ENCODE assay signal across 12 cellular contexts in genomic region chr12:113422929-113423669, GRCh38. TPM values are rescaled to one million over a fixed set of nuclear protein-coding genes. Genes with fewer than 3 reads are reported as not detected.
DNase-seq lines count a peak whose midpoint lies in the region; ATAC-seq and TF ChIP-seq lines count a peak whose summit lies in the region.
"Had no signal": no experiment of that assay in that cellular context is flagged by ENCODE, and none has a peak within 500 bp of the region (broad histone marks: within the 10 kb centered on the region; RNA-seq: fewer than 3 reads in every experiment).

No MANE protein-coding gene starts in this region.

- H3K4me1 ChIP-seq in neural progenitor cell, result peaks cover 12% of the 10 kb centered on the region

- H4K20me1 ChIP-seq in neural progenitor cell (ENCODE audit: low read depth), result no peaks in the 10 kb centered on the region

- H3K27me3 ChIP-seq in AG04450 (ENCODE audit: control insufficient read depth, insufficient read depth, low read length) (no peaks in the 10 kb centered on the region), dorsolateral prefrontal cortex (no peaks in the 10 kb centered on the region), neural progenitor cell (no peaks in the 10 kb centered on the region)

- DNase-seq in AG04450 (ENCODE audit: low read depth, low spot score) (no peak), LHCN-M2 (ENCODE audit: low read depth) (peak; percentile 25), dorsolateral prefrontal cortex (no peak), neural progenitor cell (ENCODE audit: low spot score) (no peak), globus pallidus (ENCODE audit: low spot score) (no peak)
- DNase-seq in stimulated activated CD4-positive, alpha-beta T cell treated with anti-CD3 and anti-CD28 coated beads, Interleukin-4, amount 100 ng/mL, for 4 hours, result no peak
- DNase-seq: stimulated activated naive CD4-positive, alpha-beta T cell treated with Interleukin-2 at 50 U/mL for 16 hours had no signal

- POLR2A ChIA-PET in AG04450 (lab: Yijun Ruan, JAX), result interaction anchor here (0.6 kb wide), 1 partner anchor 236 kb away, joined by 3 read pairs; no protein-coding TSS in a partner anchor

- no peak for TF ChIP-seq CTCF in AG04450 (IDR thresholded peaks at IDR 0.05; ENCODE audit: low read depth, low read length)
- TF ChIP-seq CTCF in dorsolateral prefrontal cortex (IDR thresholded peaks at IDR 0.05 in 54 of 56, conservative IDR thresholded peaks at IDR 0.05 in 2 of 56; ENCODE audit: low read depth in 1 of 56, partially characterized antibody in 56 of 56), result no peak
- no peak for TF ChIP-seq CTCF in neural progenitor cell (IDR thresholded peaks at IDR 0.05)

- H3K9ac ChIP-seq in neural progenitor cell, result no peak overlapping the region

- no peak for ATAC-seq in HG03025 (IDR thresholded peaks at IDR 0.05; ENCODE audit: low FRiP score, unreplicated experiment)
- no peak for ATAC-seq in GM19328 (IDR thresholded peaks at IDR 0.05; ENCODE audit: unreplicated experiment)

- H3K27ac Mint-ChIP-seq in neural progenitor cell, result no peak overlapping the region

- no peaks in the 10 kb centered on the region for H3K36me3 Mint-ChIP-seq in neural progenitor cell

- peaks cover 7% of the 10 kb centered on the region for H3K27me3 Mint-ChIP-seq in neural progenitor cell (ENCODE audit: insufficient read depth, low read depth)

- CTCF ChIA-PET in AG04450 (lab: Charles Lee), result interaction anchor here (1.0 to 1.6 kb wide), 5 partner anchors 15 to 200 kb away, joined by 3 to 7 read pairs (median 4); no protein-coding TSS in a partner anchor

- H3K9me3 Mint-ChIP-seq in neural progenitor cell, result no peaks in the 10 kb centered on the region

- peaks cover 25% of the 10 kb centered on the region for H3F3A ChIP-seq in neural progenitor cell (ENCODE audit: low read depth)

- H3K79me2 ChIP-seq in neural progenitor cell (ENCODE audit: low read depth), result no peaks in the 10 kb centered on the region

- peak overlapping the region; percentile 42 for H3K4me2 ChIP-seq in neural progenitor cell

- H3K4me3 Mint-ChIP-seq in neural progenitor cell, result peak overlapping the region; percentile 92

- peak overlapping the region; percentile 85 for H3K4me3 ChIP-seq in AG04450 (ENCODE audit: low read depth, low read length)
- peak overlapping the region in 47 of 59 donors; percentile 6 to 69 (median 52) for H3K4me3 ChIP-seq in dorsolateral prefrontal cortex
- no peak overlapping the region for H3K4me3 ChIP-seq in neural progenitor cell

- no peaks in the 10 kb centered on the region for H3K9me3 ChIP-seq in AG04450 (ENCODE audit: control insufficient read depth, insufficient read depth, low read length)
- no peaks in the 10 kb centered on the region for H3K9me3 ChIP-seq in neural progenitor cell (ENCODE audit: low read depth)

- H3K27ac ChIP-seq in AG04450 (ENCODE audit: low read depth, low read length) (no peak overlapping the region), dorsolateral prefrontal cortex (peak overlapping the region in 20 of 59 donors; percentile 11 to 85 (median 70)), neural progenitor cell (no peak overlapping the region)

- no peak overlapping the region for H2AFZ ChIP-seq in neural progenitor cell (replicated peaks)

- H3K36me3 ChIP-seq in neural progenitor cell, result no peaks in the 10 kb centered on the region

- intact Hi-C loops in dorsolateral prefrontal cortex (cut with DNase I), result loop anchor here (5.0 to 10.0 kb wide), 2 partner anchors 108 to 226 kb away; no protein-coding TSS in a partner anchor

- H3K4me1 Mint-ChIP-seq in neural progenitor cell, result peaks cover 27% of the 10 kb centered on the region

RNA-seq across cellular contexts. Expression of gene SDSL, which starts 0.9 kb away (rescaled TPM):
- 10.0 and 13.6 TPM in 2 replicates for polyA plus RNA-seq in AG04450 (2011; rRNA removed)
- 3.9 and 5.8 TPM in 2 replicates for polyA minus RNA-seq in AG04450 (2011; rRNA and poly(A)+ RNA removed)
- total RNA-seq in LHCN-M2 (2014; rRNA removed) (6.5 and 8.3 TPM in 2 replicates), dorsolateral prefrontal cortex (10 to 100 TPM in 20 of 120 experiments, 1 to 10 TPM in 100; 2.7 to 21.9 (median 7.0) TPM), neural progenitor cell (ENCODE audit: low replicate concordance) (3.1 and 3.5 TPM in 2 replicates)
- polyA plus RNA-seq in LHCN-M2 (2012), result 19.6 TPM

RNA-seq across cellular contexts. Expression of gene SDS, which starts 19.4 kb away (rescaled TPM):
- not detected in 2 replicates for polyA plus RNA-seq in AG04450 (2011; rRNA removed)
- polyA minus RNA-seq in AG04450 (2011; rRNA and poly(A)+ RNA removed), result not detected in 2 replicates
- total RNA-seq in LHCN-M2 (2014; rRNA removed) (not detected in 2 replicates), dorsolateral prefrontal cortex (10 to 100 TPM in 43 of 120 experiments, 1 to 10 TPM in 77; 1.1 to 58.5 (median 7.4) TPM), neural progenitor cell (ENCODE audit: low replicate concordance) (0.74 TPM in 1 of 2 replicates, not detected in the other)
- not detected for polyA plus RNA-seq in LHCN-M2 (2012)
- total RNA-seq: Daoy; T-helper 1 cell treated with Interleukin-12 subunit alpha and Interleukin-12 subunit beta and Interleukin-4 antibody, amounts not matched to agents 30 ng/mL and 1 ng/mL, for 36 hours had no signal
- polyA plus RNA-seq: neural cell had no signal

RNA-seq across cellular contexts. Expression of gene LHX5, which starts 48.6 kb away (rescaled TPM):
- polyA plus RNA-seq in AG04450 (2011; rRNA removed), result not detected in 2 replicates
- polyA minus RNA-seq in AG04450 (2011; rRNA and poly(A)+ RNA removed), result not detected in 2 replicates
- not detected in 2 replicates for total RNA-seq in LHCN-M2 (2014; rRNA removed)
- polyA plus RNA-seq in LHCN-M2 (2012), result 0.02 TPM
- total RNA-seq in dorsolateral prefrontal cortex, result not detected
- total RNA-seq in neural progenitor cell (ENCODE audit: low replicate concordance), result 48.4 and 98.7 TPM in 2 replicates
- total RNA-seq: T-helper 1 cell treated with Interleukin-12 subunit alpha and Interleukin-12 subunit beta and Interleukin-4 antibody, amounts not matched to agents 30 ng/mL and 1 ng/mL, for 36 hours had no signal

Comparison
In these comparisons a context has a peak if more than half of its experiments do, and no peak if none do; other contexts are left out.
1. RNA of gene LHX5, which starts 48.6 kb away (total RNA-seq): 48.4 to 98.7 TPM in neural progenitor cell; not detected in LHCN-M2 and not detected in dorsolateral prefrontal cortex; every median in the first group is over 10 times any median in the second.